ENCODE assay signal across 24 cellular contexts in the genomic region with DNA sequence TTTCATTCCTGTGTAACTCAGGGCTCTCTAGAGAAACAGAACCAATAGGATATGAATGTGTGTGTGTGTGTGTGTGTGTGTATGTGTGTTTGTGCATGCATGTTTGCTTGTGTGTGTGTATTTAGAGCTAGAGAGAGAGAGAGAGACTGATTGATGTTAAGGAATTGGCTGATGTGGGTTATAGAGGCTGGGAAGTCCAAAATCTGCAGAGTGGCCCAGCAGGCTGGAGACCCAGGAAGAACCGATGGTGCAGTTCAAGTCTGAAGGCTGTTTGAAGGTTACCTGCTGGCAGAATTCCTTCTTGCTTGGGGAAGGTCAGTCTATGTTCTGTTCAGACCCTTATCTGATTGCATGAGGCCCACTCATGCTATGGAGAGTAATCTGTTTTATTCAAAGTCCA.
A peak's percentile ranks its signal among the peaks of the same experiment; 100 is the strongest.
DNase-seq lines count a peak whose midpoint lies in the region; ATAC-seq, FAIRE-seq and TF ChIP-seq lines count a peak whose summit lies in the region.
"Had no signal": no experiment of that assay in that cellular context is flagged by ENCODE, and none has a peak within 500 bp of the region (broad histone marks: within the 10 kb centered on the region; RNA-seq: fewer than 3 reads in every experiment).

No MANE protein-coding gene starts in this region.

- WGBS in HepG2 (ENCODE audit: low lambda C conversion rate): 60% methylated on average over 1 of the region's 1 CpG
- WGBS in right lobe of liver (ENCODE audit: insufficient coverage, low coverage, low lambda C conversion rate, missing lambda C conversion rate): no CpG with 5 or more reads among the region's 1 CpG
- 67% methylated on average over 1 of the region's 1 CpG for WGBS in K562 (ENCODE audit: insufficient coverage, low coverage, missing lambda C conversion rate)

- TF ChIP-seq RAD21 in HepG2 (CRISPR knock-in tag; IDR thresholded peaks at IDR 0.05) (no peak), K562 (CRISPR knock-in tag; conservative IDR thresholded peaks at IDR 0.05 in 1 of 2, IDR thresholded peaks at IDR 0.05 in 1 of 2) (no peak)

- ATAC-seq in HepG2 (no peak), right lobe of liver (no peak), K562 (no peak), HG02588 (IDR thresholded peaks at IDR 0.05; ENCODE audit: unreplicated experiment) (no peak)
- ATAC-seq: A549; CD8-positive, alpha-beta T cell; GM12878 had no signal

- TF ChIP-seq POLR2A in HepG2 (IDR thresholded peaks at IDR 0.05; ENCODE audit: insufficient read depth in 1 of 2, low read depth in 2 of 2, low read length in 2 of 2) (no peak), right lobe of liver (IDR thresholded peaks at IDR 0.05) (no peak), K562 (conservative IDR thresholded peaks at IDR 0.05) (no peak)

- no peak for TF ChIP-seq CTCF in HepG2 (CRISPR knock-in tag; IDR thresholded peaks at IDR 0.05)
- TF ChIP-seq CTCF in right lobe of liver (IDR thresholded peaks at IDR 0.05): no peak
- TF ChIP-seq CTCF in K562 (IDR thresholded peaks at IDR 0.05 in 2 of 3, conservative IDR thresholded peaks at IDR 0.05 in 1 of 3; ENCODE audit: insufficient read depth in 2 of 3, low read depth in 1 of 3, low read length in 3 of 3): no peak

- POLR2A ChIA-PET in HepG2 (lab: Yijun Ruan, JAX) (no interaction called here), K562 (lab: Yijun Ruan, JAX) (interaction anchor here (1.0 to 1.4 kb wide), 2 partner anchors 10 to 31 kb away, joined by 3 read pairs; no protein-coding TSS in a partner anchor)

- H3K27me3 ChIP-seq in HepG2 (ENCODE audit: control insufficient read depth in 1 of 2, insufficient read depth in 2 of 2, low read length in 2 of 2): no peaks in the 10 kb centered on the region
- no peaks in the 10 kb centered on the region for H3K27me3 ChIP-seq in right lobe of liver
- no peaks in the 10 kb centered on the region for H3K27me3 ChIP-seq in K562 (ENCODE audit: control insufficient read depth in 2 of 2, insufficient read depth in 2 of 2, low read length in 2 of 2)

- DNase-seq in HepG2 (ENCODE audit: low spot score) (no peak), right lobe of liver (no peak), K562 (ENCODE audit: extremely low read depth in 1 of 4, low spot score in 3 of 4) (no peak), urothelium cell line (ENCODE audit: low spot score) (no peak), DMS114 treated with DMSO at 0.1 percent for 48 hours (lab: John Stamatoyannopoulos, UW; ENCODE audit: unreplicated experiment) (no peak)
- DNase-seq: AML-193; Calu3; CD4-positive, alpha-beta T cell; CD8-positive, alpha-beta T cell; DMS153; DMS53; DMS79; DND-41; EL; GDM1 had no signal

- H3K36me3 ChIP-seq in HepG2 (replicated peaks in 1 of 2; ENCODE audit: control insufficient read depth in 1 of 2, insufficient read depth in 2 of 2, low read length in 2 of 2): no peaks in the 10 kb centered on the region
- H3K36me3 ChIP-seq in right lobe of liver: no peaks in the 10 kb centered on the region
- no peaks in the 10 kb centered on the region; the same call in 2 of the 3 replicates for H3K36me3 ChIP-seq in K562 (ENCODE audit: control insufficient read depth, insufficient read depth, low read length)

- H3K4me1 ChIP-seq in HepG2 (ENCODE audit: insufficient read depth, low read length) (peaks cover 10% of the 10 kb centered on the region), right lobe of liver (no peaks in the 10 kb centered on the region), K562 (replicated peaks in 1 of 2; ENCODE audit: control insufficient read depth in 2 of 2, insufficient read depth in 2 of 2, low read length in 2 of 2) (peaks cover 35 to 42% of the 10 kb centered on the region in 2 experiments)
- H3K4me1 ChIP-seq: A549, Caco-2 had no signal

- H2AFZ ChIP-seq in HepG2 (ENCODE audit: low read length): no peak overlapping the region
- H2AFZ ChIP-seq in K562 (ENCODE audit: low read depth, low read length): no peak overlapping the region

- H3K9me1 ChIP-seq in K562 (ENCODE audit: control insufficient read depth, insufficient read depth, low read length): no peaks in the 10 kb centered on the region

- H3K4me2 ChIP-seq in HepG2 (ENCODE audit: low read depth, low read length): no peak overlapping the region
- peak overlapping the region; percentile 46; the same call in 1 of the 2 replicates for H3K4me2 ChIP-seq in K562 (ENCODE audit: insufficient read depth, low read length)
- H3K4me2 ChIP-seq: A549 had no signal

- in situ Hi-C loops in HepG2 (cut with HindIII; ENCODE audit: extremely low pct_ligation_motif_present, low pct_unique_long_range_greater_than_20kb) (loop anchor here (10.0 to 25.0 kb wide), 2 partner anchors 120 to 723 kb away; no protein-coding TSS in a partner anchor), K562 (cut with MboI) (no loop called here)

- no peak overlapping the region for H3K27ac ChIP-seq in HepG2 (ENCODE audit: extremely low read length, insufficient read depth, low read length)
- H3K27ac ChIP-seq in right lobe of liver: no peak overlapping the region
- H3K27ac ChIP-seq in K562 (ENCODE audit: extremely low read depth, low read depth, low read length): peak overlapping the region; percentile 34; the same call in 1 of the 3 replicates
- H3K27ac ChIP-seq: 22Rv1, A549, C4-2B had no signal

- H3K79me2 ChIP-seq in HepG2 (ENCODE audit: insufficient read depth, low read length) (no peaks in the 10 kb centered on the region), K562 (ENCODE audit: control insufficient read depth, insufficient read depth, low read length) (no peaks in the 10 kb centered on the region)

- intact Hi-C loops in HepG2 (cut with micrococcal nuclease; ENCODE audit: unreplicated experiment): loop anchor here (10.0 kb wide), 2 partner anchors 700 to 730 kb away; no protein-coding TSS in a partner anchor
- intact Hi-C loops in right lobe of liver (cut with DNase I): loop anchor here in 1 of 2 donors (10.0 kb wide), 1 partner anchor 700 kb away; no protein-coding TSS in a partner anchor
- intact Hi-C loops in K562 (cut with micrococcal nuclease): loop anchor here (10.0 kb wide), 1 partner anchor 290 kb away; no protein-coding TSS in a partner anchor

- no peak for FAIRE-seq in HepG2 (lab: Jason Lieb, UNC)
- FAIRE-seq in K562 (lab: Jason Lieb, UNC): no peak
- FAIRE-seq in urothelium cell line (lab: Jason Lieb, UNC): peak; percentile 76
- FAIRE-seq: A549, D721Med, GM12878, GM12892, GM18507 had no signal

- no peak overlapping the region for H3K4me3 ChIP-seq in HepG2 (replicated peaks in 1 of 3; ENCODE audit: insufficient read depth in 1 of 3, low read depth in 2 of 3, low read length in 3 of 3)
- H3K4me3 ChIP-seq in right lobe of liver: no peak overlapping the region
- H3K4me3 ChIP-seq in K562: no peak overlapping the region
- H3K4me3 ChIP-seq: A549, GM12878 had no signal

- TF ChIP-seq EP300 in HepG2 (IDR thresholded peaks at IDR 0.05; ENCODE audit: low read depth in 2 of 2, low read length in 2 of 2) (no peak), HepG2 (CRISPR knock-in tag; IDR thresholded peaks at IDR 0.05; ENCODE audit: borderline replicate concordance) (no peak), K562 (IDR thresholded peaks at IDR 0.05; ENCODE audit: low read length) (no peak)

- no peaks in the 10 kb centered on the region for H3K9me3 ChIP-seq in HepG2 (ENCODE audit: low read length)
- no peaks in the 10 kb centered on the region for H3K9me3 ChIP-seq in right lobe of liver
- no peaks in the 10 kb centered on the region for H3K9me3 ChIP-seq in K562 (replicated peaks; ENCODE audit: control insufficient read depth, insufficient read depth, low read depth, low read length)
- H3K9me3 ChIP-seq: A549, Caco-2 had no signal

- H3K9ac ChIP-seq in HepG2 (ENCODE audit: insufficient read depth, low read depth, low read length) (no peak overlapping the region), K562 (ENCODE audit: insufficient read depth in 1 of 2, low read depth in 2 of 2, low read length in 2 of 2) (no peak overlapping the region)

- no peaks in the 10 kb centered on the region for H4K20me1 ChIP-seq in HepG2 (ENCODE audit: insufficient read depth, low read length)
- H4K20me1 ChIP-seq in K562 (replicated peaks; ENCODE audit: control insufficient read depth, insufficient read depth, low read length): no peaks in the 10 kb centered on the region

- CTCF ChIA-PET in HepG2 (lab: Yijun Ruan, JAX; ENCODE audit: low intra/inter-chr PET ratio, low total read pairs) (no interaction called here), K562 (lab: Yijun Ruan, JAX; ENCODE audit: low intra/inter-chr PET ratio) (no interaction called here)

- no TSS peak for BruUV-seq in HepG2 (replicated peaks; lab: Mats Ljungman, UMichigan)
- BruUV-seq in K562 (replicated peaks; lab: Mats Ljungman, UMichigan): no TSS peak

TF ChIP-seq in HepG2, 621 proteins besides CTCF, POLR2A, EP300 and RAD21:
- TF ChIP-seq STAT5B (CRISPR knock-in tag; IDR thresholded peaks at IDR 0.05): no peak
- peak; percentile 95 for TF ChIP-seq ZNF564 (CRISPR knock-in tag; IDR thresholded peaks at IDR 0.05)

TF ChIP-seq in K562, 482 proteins besides CTCF, POLR2A, EP300 and RAD21 (continues in another document):
- TF ChIP-seq USF2 (CRISPR knock-in tag; IDR thresholded peaks at IDR 0.05): no peak
- TF ChIP-seq STAG1 (CRISPR knock-in tag; IDR thresholded peaks at IDR 0.05; ENCODE audit: borderline replicate concordance): no peak
- no peak for TF ChIP-seq HMGN3 (IDR thresholded peaks at IDR 0.05; ENCODE audit: borderline replicate concordance, extremely low read depth, insufficient read length, low read depth, low read length)
- no peak for TF ChIP-seq ZNF707 (CRISPR knock-in tag; conservative IDR thresholded peaks at IDR 0.05)
- TF ChIP-seq, protein P1, sequence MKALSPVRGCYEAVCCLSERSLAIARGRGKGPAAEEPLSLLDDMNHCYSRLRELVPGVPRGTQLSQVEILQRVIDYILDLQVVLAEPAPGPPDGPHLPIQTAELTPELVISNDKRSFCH (CRISPR knock-in tag; IDR thresholded peaks at IDR 0.05): no peak
- TF ChIP-seq, protein P1 (tag; IDR thresholded peaks at IDR 0.05): no peak
- no peak for TF ChIP-seq BDP1 (IDR thresholded peaks at IDR 0.05; ENCODE audit: insufficient read depth, insufficient read length)
